In the genomic region with DNA sequence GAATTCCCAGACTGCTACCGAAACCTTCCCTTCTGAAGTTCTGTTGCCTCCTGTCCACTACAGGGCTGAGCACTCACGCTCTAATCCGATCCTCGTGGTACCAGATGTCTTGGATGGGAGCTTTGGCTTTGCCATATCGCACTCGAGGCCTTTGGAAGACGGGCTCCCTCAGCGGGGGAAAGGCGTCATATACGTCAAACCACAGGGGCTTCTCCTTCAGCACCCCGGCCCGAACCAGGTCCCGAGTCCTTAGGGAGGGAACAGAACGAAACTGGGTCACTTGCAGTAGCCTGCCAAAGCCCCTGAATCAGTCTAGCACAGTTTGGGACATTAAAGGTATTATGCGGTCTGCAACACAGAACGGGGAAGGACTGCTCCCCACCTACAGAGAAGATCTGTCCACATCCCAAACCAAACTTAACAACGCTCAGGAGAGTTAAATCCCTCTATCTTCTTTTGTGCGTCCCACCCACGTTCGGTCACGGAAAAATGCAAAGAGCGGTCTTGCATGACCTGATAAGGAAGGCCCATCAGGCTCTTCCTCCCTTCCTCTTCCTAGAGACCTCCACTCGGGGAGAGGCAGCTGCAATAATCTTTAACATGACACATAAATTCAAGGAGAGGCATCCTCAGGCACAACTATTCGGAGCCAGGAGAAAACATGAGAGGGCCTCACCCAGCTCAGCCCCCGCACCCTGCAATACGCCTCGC, we compare ENCODE assay signal across 8 cellular contexts. TPM values are rescaled to one million over a fixed set of nuclear protein-coding genes. Genes with fewer than 3 reads are reported as not detected.
A peak's percentile ranks its signal among the peaks of the same experiment; 100 is the strongest.
DNase-seq lines count a peak whose midpoint lies in the region; ATAC-seq and TF ChIP-seq lines count a peak whose summit lies in the region.

No MANE protein-coding gene starts in this region.

- no peak for TF ChIP-seq POLR2A in transverse colon (IDR thresholded peaks at IDR 0.05)

- H3K27ac ChIP-seq in 22Rv1: peak overlapping the region; percentile 87
- H3K27ac ChIP-seq in transverse colon: peak overlapping the region; percentile 84 to 95 (median 90)

- no peak for ATAC-seq in HG03039 (IDR thresholded peaks at IDR 0.05; ENCODE audit: unreplicated experiment)

- no peaks in the 10 kb centered on the region for H3K27me3 ChIP-seq in HAP-1 (ENCODE audit: low read depth)
- no peaks in the 10 kb centered on the region for H3K27me3 ChIP-seq in kidney epithelial cell (ENCODE audit: control insufficient read depth, insufficient read depth, low read length)
- no peaks in the 10 kb centered on the region for H3K27me3 ChIP-seq in transverse colon

- H3K4me3 ChIP-seq in HAP-1: peak overlapping the region; percentile 83
- H3K4me3 ChIP-seq in kidney epithelial cell (ENCODE audit: low read depth, low read length): peak overlapping the region; percentile 87
- H3K4me3 ChIP-seq in transverse colon: peak overlapping the region; percentile 61 to 92 (median 72)

- peaks cover 6% of the 10 kb centered on the region; the same call in 1 of the 2 replicates for H3K4me1 ChIP-seq in HAP-1
- H3K4me1 ChIP-seq in transverse colon: peaks cover 15 to 36% (median 24%) of the 10 kb centered on the region in 4 donors

- TF ChIP-seq EP300 in transverse colon (IDR thresholded peaks at IDR 0.05; ENCODE audit: low read depth): no peak

- peaks cover 31% of the 10 kb centered on the region for H3K36me3 Mint-ChIP-seq in activated T-helper 2 cell treated with anti-CD3 and anti-CD28 coated beads, Interferon-gamma antibody, Interleukin-2, Interleukin-4, amounts not matched to agents 10 μg/mL and 5 μg/mL and 100 μg/mL, durations not matched to agents 14 hours and 24 hours and 36 hours (ENCODE audit: low read depth)

- WGBS in transverse colon (ENCODE audit: low coverage in 1 of 2), 2 donors: 13 to 25% methylated on average over 6 to 27 of the region's 27 CpGs

- in situ Hi-C loops in HAP-1 (cut with MboI; ENCODE audit: low sequenced_read_pairs) (no loop called here), transverse colon (cut with MboI; ENCODE audit: low pct_ligation_motif_present in 1 of 4, low pct_unique_long_range_greater_than_20kb in 1 of 4, low sequenced_read_pairs in 3 of 4) (no loop called here)

- H3K4me1 Mint-ChIP-seq in activated T-helper 2 cell treated with anti-CD3 and anti-CD28 coated beads, Interferon-gamma antibody, Interleukin-2, Interleukin-4, amounts not matched to agents 10 μg/mL and 5 μg/mL and 100 μg/mL, durations not matched to agents 14 hours and 24 hours and 36 hours (ENCODE audit: low read depth): peaks cover 22% of the 10 kb centered on the region

- H3K9me3 Mint-ChIP-seq in activated T-helper 2 cell treated with anti-CD3 and anti-CD28 coated beads, Interferon-gamma antibody, Interleukin-2, Interleukin-4, amounts not matched to agents 10 μg/mL and 5 μg/mL and 100 μg/mL, durations not matched to agents 14 hours and 24 hours and 36 hours: no peaks in the 10 kb centered on the region

- H3K36me3 ChIP-seq in HAP-1 (replicated peaks): peaks cover 13% of the 10 kb centered on the region
- no peaks in the 10 kb centered on the region for H3K36me3 ChIP-seq in kidney epithelial cell (ENCODE audit: control insufficient read depth, insufficient read depth, low read length)
- H3K36me3 ChIP-seq in transverse colon: no peaks in the 10 kb centered on the region

- H3K9me3 ChIP-seq in HAP-1: no peaks in the 10 kb centered on the region
- no peaks in the 10 kb centered on the region for H3K9me3 ChIP-seq in transverse colon

- peak overlapping the region; percentile 91 for H3K27ac Mint-ChIP-seq in activated T-helper 2 cell treated with anti-CD3 and anti-CD28 coated beads, Interferon-gamma antibody, Interleukin-2, Interleukin-4, amounts not matched to agents 10 μg/mL and 5 μg/mL and 100 μg/mL, durations not matched to agents 14 hours and 24 hours and 36 hours

- TF ChIP-seq CTCF in 22Rv1 (IDR thresholded peaks at IDR 0.05): no peak
- TF ChIP-seq CTCF in kidney epithelial cell (IDR thresholded peaks at IDR 0.05; ENCODE audit: insufficient read depth, low read length, poor library complexity, severe bottlenecking): no peak
- TF ChIP-seq CTCF in transverse colon (IDR thresholded peaks at IDR 0.05): no peak

- H3K4me3 Mint-ChIP-seq in activated T-helper 2 cell treated with anti-CD3 and anti-CD28 coated beads, Interferon-gamma antibody, Interleukin-2, Interleukin-4, amounts not matched to agents 10 μg/mL and 5 μg/mL and 100 μg/mL, durations not matched to agents 14 hours and 24 hours and 36 hours (ENCODE audit: low read depth): peak overlapping the region; percentile 85

- no peaks in the 10 kb centered on the region for H3K27me3 Mint-ChIP-seq in activated T-helper 2 cell treated with anti-CD3 and anti-CD28 coated beads, Interferon-gamma antibody, Interleukin-2, Interleukin-4, amounts not matched to agents 10 μg/mL and 5 μg/mL and 100 μg/mL, durations not matched to agents 14 hours and 24 hours and 36 hours (ENCODE audit: low read depth)

- intact Hi-C loops in activated T-helper 2 cell treated with anti-CD3 and anti-CD28 coated beads, Interferon-gamma antibody, Interleukin-2, Interleukin-4, amounts not matched to agents 10 μg/mL and 5 μg/mL and 100 μg/mL, durations not matched to agents 14 hours and 24 hours and 36 hours (cut with micrococcal nuclease): no loop called here
- intact Hi-C loops in transverse colon (cut with DNase I; ENCODE audit: low total_unique reads): no loop called here

- DNase-seq in HAP-1 (ENCODE audit: low spot score in 2 of 2) (no peak), kidney epithelial cell (ENCODE audit: low read depth) (no peak), transverse colon (no peak), anterior cingulate cortex (lab: John Stamatoyannopoulos, UW) (no peak), T1000 (lab: John Stamatoyannopoulos, UW) (no peak)
- DNase-seq in activated T-helper 2 cell treated with anti-CD3 and anti-CD28 coated beads, Interferon-gamma antibody, Interleukin-2, Interleukin-4, amounts not matched to agents 10 μg/mL and 5 μg/mL and 100 μg/mL, durations not matched to agents 14 hours and 24 hours and 36 hours (ENCODE audit: low spot score): peak; percentile 13

RNA-seq across cellular contexts. Expression of gene MRPS23, which starts 0.5 kb away (rescaled TPM):
- total RNA-seq in activated T-helper 2 cell treated with anti-CD3 and anti-CD28 coated beads, Interferon-gamma antibody, Interleukin-2, Interleukin-4, amounts not matched to agents 10 μg/mL and 5 μg/mL and 100 μg/mL, durations not matched to agents 14 hours and 24 hours and 36 hours: 69.5 and 71.6 TPM in 2 replicates
- 26.1 and 43.2 TPM in 2 replicates for total RNA-seq in kidney epithelial cell
- 10 to 100 TPM in 1 of 4 donors, 1 to 10 TPM in 2, under 1 TPM in 1; 0.37 to 11.1 (median 6.5) TPM for total RNA-seq in transverse colon
